Comparison of ENCODE assay signal across 15 cellular contexts in genomic region chr16:72884037-72884436, GRCh38.
DNase-seq lines count a peak whose midpoint lies in the region; ATAC-seq and TF ChIP-seq lines count a peak whose summit lies in the region.
"Had no signal": no experiment of that assay in that cellular context is flagged by ENCODE, and none has a peak within 500 bp of the region (broad histone marks: within the 10 kb centered on the region; RNA-seq: fewer than 3 reads in every experiment).

No MANE protein-coding gene starts in this region.

- no peak overlapping the region for H3K27ac Mint-ChIP-seq in activated CD8-positive, alpha-beta T cell treated with anti-CD3 and anti-CD28 coated beads, Interleukin-2, amount 10 ng/mL, durations not matched to agents 7 days and 5 days
- no peak overlapping the region for H3K27ac Mint-ChIP-seq in activated CD8-positive, alpha-beta T cell treated with anti-CD3 and anti-CD28 coated beads for 36 hours

- peak overlapping the region; percentile 39 for H3K4me2 ChIP-seq in skeletal muscle satellite cell (ENCODE audit: low read length)

- peak; percentile 58 for ATAC-seq in activated CD8-positive, alpha-beta T cell treated with anti-CD3 and anti-CD28 coated beads, Interleukin-2, amount 10 ng/mL, durations not matched to agents 7 days and 5 days
- ATAC-seq in activated CD8-positive, alpha-beta T cell treated with anti-CD3 and anti-CD28 coated beads for 36 hours: no peak

- in situ Hi-C loops in G401 (cut with HindIII; ENCODE audit: low sequenced_read_pairs): no loop called here

- POLR2A ChIA-PET in activated CD8-positive, alpha-beta T cell treated with anti-CD3 and anti-CD28 coated beads, Interleukin-2, amount 10 ng/mL, durations not matched to agents 7 days and 5 days (lab: Charles Lee): interaction anchor here (0.6 kb wide), 1 partner anchor 46 kb away, joined by 4 read pairs; no protein-coding TSS in a partner anchor
- POLR2A ChIA-PET in activated CD8-positive, alpha-beta T cell treated with anti-CD3 and anti-CD28 coated beads for 36 hours (lab: Charles Lee): no interaction called here

- H3K4me3 ChIP-seq in NB4 (ENCODE audit: low read depth, low read length) (no peak overlapping the region), fibroblast of mammary gland (ENCODE audit: control insufficient read depth, low read depth, low read length) (no peak overlapping the region), skeletal muscle satellite cell (ENCODE audit: low read length) (no peak overlapping the region)
- H3K4me3 ChIP-seq: testis had no signal

- no peaks in the 10 kb centered on the region for H3K9me3 Mint-ChIP-seq in activated CD8-positive, alpha-beta T cell treated with anti-CD3 and anti-CD28 coated beads, Interleukin-2, amount 10 ng/mL, durations not matched to agents 7 days and 5 days (ENCODE audit: insufficient read depth)
- H3K9me3 Mint-ChIP-seq in activated CD8-positive, alpha-beta T cell treated with anti-CD3 and anti-CD28 coated beads for 36 hours: no peaks in the 10 kb centered on the region

- TF ChIP-seq POLR2A in NB4 (IDR thresholded peaks at IDR 0.05; ENCODE audit: extremely low read depth, insufficient read length): no peak

- peaks cover 7% of the 10 kb centered on the region for H3K36me3 Mint-ChIP-seq in activated CD8-positive, alpha-beta T cell treated with anti-CD3 and anti-CD28 coated beads, Interleukin-2, amount 10 ng/mL, durations not matched to agents 7 days and 5 days (ENCODE audit: low read depth)
- H3K36me3 Mint-ChIP-seq in activated CD8-positive, alpha-beta T cell treated with anti-CD3 and anti-CD28 coated beads for 36 hours (ENCODE audit: low read depth): no peaks in the 10 kb centered on the region

- H3K36me3 ChIP-seq in skeletal muscle satellite cell (ENCODE audit: insufficient read depth, low read length): peaks cover 45% of the 10 kb centered on the region

- H3K9me3 ChIP-seq in skeletal muscle satellite cell (replicated peaks; ENCODE audit: low read length): no peaks in the 10 kb centered on the region
- H3K9me3 ChIP-seq: testis had no signal

- H3K4me3 Mint-ChIP-seq in activated CD8-positive, alpha-beta T cell treated with anti-CD3 and anti-CD28 coated beads, Interleukin-2, amount 10 ng/mL, durations not matched to agents 7 days and 5 days: no peak overlapping the region
- H3K4me3 Mint-ChIP-seq in activated CD8-positive, alpha-beta T cell treated with anti-CD3 and anti-CD28 coated beads for 36 hours: no peak overlapping the region

- peaks cover 23% of the 10 kb centered on the region for H3K4me1 Mint-ChIP-seq in activated CD8-positive, alpha-beta T cell treated with anti-CD3 and anti-CD28 coated beads, Interleukin-2, amount 10 ng/mL, durations not matched to agents 7 days and 5 days (ENCODE audit: low read depth)
- no peaks in the 10 kb centered on the region for H3K4me1 Mint-ChIP-seq in activated CD8-positive, alpha-beta T cell treated with anti-CD3 and anti-CD28 coated beads for 36 hours (ENCODE audit: low read depth)

- intact Hi-C loops in activated CD8-positive, alpha-beta T cell treated with anti-CD3 and anti-CD28 coated beads for 36 hours (cut with micrococcal nuclease): no loop called here

- H3K27me3 ChIP-seq in skeletal muscle satellite cell (ENCODE audit: control insufficient read depth, insufficient read depth, low read length): no peaks in the 10 kb centered on the region
- H3K27me3 ChIP-seq: testis had no signal

- CTCF ChIA-PET in activated CD8-positive, alpha-beta T cell treated with anti-CD3 and anti-CD28 coated beads, Interleukin-2, amount 10 ng/mL, durations not matched to agents 7 days and 5 days (lab: Charles Lee): interaction anchor here (1.2 to 1.8 kb wide), 3 partner anchors 27 to 111 kb away, joined by 3 to 6 read pairs (median 5); no protein-coding TSS in a partner anchor
- CTCF ChIA-PET in activated CD8-positive, alpha-beta T cell treated with anti-CD3 and anti-CD28 coated beads for 36 hours (lab: Charles Lee): no interaction called here

- peaks cover 10% of the 10 kb centered on the region for H3K27me3 Mint-ChIP-seq in activated CD8-positive, alpha-beta T cell treated with anti-CD3 and anti-CD28 coated beads, Interleukin-2, amount 10 ng/mL, durations not matched to agents 7 days and 5 days (ENCODE audit: low read depth)
- H3K27me3 Mint-ChIP-seq in activated CD8-positive, alpha-beta T cell treated with anti-CD3 and anti-CD28 coated beads for 36 hours: no peaks in the 10 kb centered on the region

- H3K4me1 ChIP-seq in skeletal muscle satellite cell (ENCODE audit: control insufficient read depth, insufficient read depth, low read length): peaks cover 26% of the 10 kb centered on the region
- H3K4me1 ChIP-seq: testis had no signal

- no peak for TF ChIP-seq CTCF in activated CD8-positive, alpha-beta T cell treated with anti-CD3 and anti-CD28 coated beads for 36 hours (IDR thresholded peaks at IDR 0.05)
- TF ChIP-seq CTCF in NB4 (IDR thresholded peaks at IDR 0.05; ENCODE audit: low read depth, low read length) (no peak), fibroblast of mammary gland (conservative IDR thresholded peaks at IDR 0.05; ENCODE audit: control insufficient read depth, insufficient read depth, low read depth, low read length) (no peak)

- DNase-seq in activated CD8-positive, alpha-beta T cell treated with anti-CD3 and anti-CD28 coated beads, Interleukin-2, amount 10 ng/mL, durations not matched to agents 7 days and 5 days: no peak
- no peak for DNase-seq in activated CD8-positive, alpha-beta T cell treated with anti-CD3 and anti-CD28 coated beads for 36 hours
- peak; percentile 16 for DNase-seq in NB4 (ENCODE audit: low read depth)
- DNase-seq in fibroblast of mammary gland (ENCODE audit: low read depth): peak; percentile 53
- DNase-seq in G401 (ENCODE audit: low spot score): no peak
- DNase-seq in cerebellar nuclear complex (lab: John Stamatoyannopoulos, UW): no peak
- DNase-seq in activated gamma-delta T cell treated with Interleukin-2 at 50 U/mL for 16 hours: no peak
- DNase-seq: cortex of kidney; MM.1S; NCI-H2171; NCI-H82; stimulated activated CD4-positive, alpha-beta T cell treated with anti-CD3 and anti-CD28 coated beads, Interleukin-15, amount 100 ng/mL, for 24 hours; T-helper 1 cell; testis had no signal

- H3K9ac ChIP-seq in skeletal muscle satellite cell (ENCODE audit: low read depth, low read length): peak overlapping the region; percentile 22

Comparison
In these comparisons a context has a peak if more than half of its experiments do, and no peak if none do; other contexts are left out.
1. DNase-seq: peak in NB4 (single experiment) and fibroblast of mammary gland (single experiment); none in activated CD8-positive, alpha-beta T cell treated with anti-CD3 and anti-CD28 coated beads, Interleukin-2, amount 10 ng/mL, durations not matched to agents 7 days and 5 days (single experiment), activated CD8-positive, alpha-beta T cell treated with anti-CD3 and anti-CD28 coated beads for 36 hours (single experiment), G401 (single experiment), cerebellar nuclear complex (0 of 2) and activated gamma-delta T cell treated with Interleukin-2 at 50 U/mL for 16 hours (single experiment).